In genomic region chr20:13302647-13303425, GRCh38 we compare ENCODE assay signal across 8 cellular contexts.
DNase-seq lines count a peak whose midpoint lies in the region; ATAC-seq and TF ChIP-seq lines count a peak whose summit lies in the region.

No MANE protein-coding gene starts in this region.

- no TSS peak for BruUV-seq in OCI-LY7 (replicated peaks; lab: Mats Ljungman, UMichigan)

- no peaks in the 10 kb centered on the region for H3K4me1 ChIP-seq in CD4-positive, CD25-positive, alpha-beta regulatory T cell (ENCODE audit: control insufficient read depth, insufficient read depth, low read length, poor library complexity, severe bottlenecking)
- H3K4me1 ChIP-seq in OCI-LY7 (ENCODE audit: insufficient read depth, low read length, poor library complexity, severe bottlenecking): no peaks in the 10 kb centered on the region

- POLR2A ChIA-PET in OCI-LY7 (lab: Charles Lee): interaction anchor here (0.5 to 1.2 kb wide), 2 partner anchors 21 to 412 kb away, joined by 3 read pairs; no protein-coding TSS in a partner anchor

- no peaks in the 10 kb centered on the region for H3K27me3 Mint-ChIP-seq in CD4-positive, CD25-positive, alpha-beta regulatory T cell
- H3K27me3 Mint-ChIP-seq in immature natural killer cell (ENCODE audit: low read depth in 3 of 3): peaks cover 0 to 8% (median 0%) of the 10 kb centered on the region in 3 donors

- DNase-seq in CD4-positive, CD25-positive, alpha-beta regulatory T cell: peak in 2 of 3 donors; percentile 6 to 43
- DNase-seq in GM19240 (ENCODE audit: insufficient read length, low spot score): peak; percentile 37
- DNase-seq in OCI-LY7 (ENCODE audit: low spot score): peak; percentile 16
- peak in 1 of 2 donors; percentile 51 for DNase-seq in activated naive CD4-positive, alpha-beta T cell treated with anti-CD3 and anti-CD28 coated beads, Interleukin-2, amount 50 U/mL, for 72 hours (ENCODE audit: low spot score in 2 of 2)
- DNase-seq in immature natural killer cell: peak in 2 of 3 donors; percentile 3 to 12
- peak; percentile 1 for DNase-seq in stimulated activated CD8-positive, alpha-beta memory T cell treated with anti-CD3 and anti-CD28 coated beads, Interleukin-15, amount 100 ng/mL, for 1 hour (ENCODE audit: low read depth)
- no peak for DNase-seq in effector CD8-positive, alpha-beta T cell (lab: John Stamatoyannopoulos, UW)

- H3K36me3 Mint-ChIP-seq in CD4-positive, CD25-positive, alpha-beta regulatory T cell: peaks cover 6% of the 10 kb centered on the region
- no peaks in the 10 kb centered on the region for H3K36me3 Mint-ChIP-seq in activated naive CD4-positive, alpha-beta T cell treated with anti-CD3 and anti-CD28 coated beads, Interleukin-2, amount 50 U/mL, for 72 hours
- no peaks in the 10 kb centered on the region for H3K36me3 Mint-ChIP-seq in immature natural killer cell

- H3K9me3 ChIP-seq in CD4-positive, CD25-positive, alpha-beta regulatory T cell (ENCODE audit: control insufficient read depth in 2 of 2, low read length in 2 of 2): no peaks in the 10 kb centered on the region
- no peaks in the 10 kb centered on the region for H3K9me3 ChIP-seq in OCI-LY7 (ENCODE audit: low read length)

- H3K27ac Mint-ChIP-seq in CD4-positive, CD25-positive, alpha-beta regulatory T cell: no peak overlapping the region
- no peak overlapping the region for H3K27ac Mint-ChIP-seq in activated naive CD4-positive, alpha-beta T cell treated with anti-CD3 and anti-CD28 coated beads, Interleukin-2, amount 50 U/mL, for 72 hours
- no peak overlapping the region for H3K27ac Mint-ChIP-seq in immature natural killer cell

- intact Hi-C loops in OCI-LY7 (cut with micrococcal nuclease; ENCODE audit: unreplicated experiment): loop anchor here (5.0 kb wide), 1 partner anchor 186 kb away; no protein-coding TSS in a partner anchor

- CTCF ChIA-PET in OCI-LY7 (lab: Charles Lee; ENCODE audit: unreplicated experiment): no interaction called here

- H3K4me1 Mint-ChIP-seq in CD4-positive, CD25-positive, alpha-beta regulatory T cell: peaks cover 0 to 5% (median 0%) of the 10 kb centered on the region in 4 donors
- H3K4me1 Mint-ChIP-seq in immature natural killer cell: no peaks in the 10 kb centered on the region

- H3K79me2 ChIP-seq in OCI-LY7 (ENCODE audit: insufficient read depth, low read depth, low read length): no peaks in the 10 kb centered on the region

- peak in 1 of 2 donors; percentile 42 for ATAC-seq in CD4-positive, CD25-positive, alpha-beta regulatory T cell (ENCODE audit: low read depth in 2 of 2)
- peak; percentile 87 for ATAC-seq in HG03442 (IDR thresholded peaks at IDR 0.05; ENCODE audit: unreplicated experiment)
- ATAC-seq in activated naive CD4-positive, alpha-beta T cell treated with anti-CD3 and anti-CD28 coated beads, Interleukin-2, amount 50 U/mL, for 72 hours: peak; percentile 70 to 86

- no peak overlapping the region for H3K4me3 ChIP-seq in CD4-positive, CD25-positive, alpha-beta regulatory T cell (ENCODE audit: low read depth, low read length)
- H3K4me3 ChIP-seq in OCI-LY7 (ENCODE audit: low read depth, low read length, poor library complexity, severe bottlenecking): no peak overlapping the region

- TF ChIP-seq CTCF in OCI-LY7 (conservative IDR thresholded peaks at IDR 0.05; ENCODE audit: low read length): peak; percentile 72

- H3K4me3 Mint-ChIP-seq in CD4-positive, CD25-positive, alpha-beta regulatory T cell: no peak overlapping the region
- no peak overlapping the region for H3K4me3 Mint-ChIP-seq in immature natural killer cell

- H4K20me1 ChIP-seq in OCI-LY7 (ENCODE audit: insufficient read depth, low read length): no peaks in the 10 kb centered on the region

- H3K36me3 ChIP-seq in CD4-positive, CD25-positive, alpha-beta regulatory T cell (ENCODE audit: control insufficient read depth, insufficient read depth, low read length): no peaks in the 10 kb centered on the region
- H3K36me3 ChIP-seq in OCI-LY7 (ENCODE audit: insufficient read depth, low read length): no peaks in the 10 kb centered on the region

- H2AFZ ChIP-seq in OCI-LY7 (ENCODE audit: low read length): no peak overlapping the region

- H3K27ac ChIP-seq in CD4-positive, CD25-positive, alpha-beta regulatory T cell (ENCODE audit: insufficient read depth, low read length, poor library complexity, severe bottlenecking): no peak overlapping the region
- H3K27ac ChIP-seq in OCI-LY7 (ENCODE audit: low read depth, low read length, poor library complexity, severe bottlenecking): no peak overlapping the region

- no peaks in the 10 kb centered on the region for H3K27me3 ChIP-seq in CD4-positive, CD25-positive, alpha-beta regulatory T cell (ENCODE audit: control insufficient read depth, insufficient read depth, low read length)

- H3K4me2 ChIP-seq in OCI-LY7 (ENCODE audit: low read length): no peak overlapping the region

- peaks cover 0 to 3% (median 0%) of the 10 kb centered on the region in 7 donors for H3K9me3 Mint-ChIP-seq in CD4-positive, CD25-positive, alpha-beta regulatory T cell
- H3K9me3 Mint-ChIP-seq in activated naive CD4-positive, alpha-beta T cell treated with anti-CD3 and anti-CD28 coated beads, Interleukin-2, amount 50 U/mL, for 72 hours: no peaks in the 10 kb centered on the region
- peaks cover 0 to 5% (median 0%) of the 10 kb centered on the region in 6 donors for H3K9me3 Mint-ChIP-seq in immature natural killer cell

- H3K9me2 ChIP-seq in OCI-LY7 (ENCODE audit: insufficient read depth, low read length): no peaks in the 10 kb centered on the region
